Comparison of ENCODE assay signal across 12 cellular contexts in the genomic region with DNA sequence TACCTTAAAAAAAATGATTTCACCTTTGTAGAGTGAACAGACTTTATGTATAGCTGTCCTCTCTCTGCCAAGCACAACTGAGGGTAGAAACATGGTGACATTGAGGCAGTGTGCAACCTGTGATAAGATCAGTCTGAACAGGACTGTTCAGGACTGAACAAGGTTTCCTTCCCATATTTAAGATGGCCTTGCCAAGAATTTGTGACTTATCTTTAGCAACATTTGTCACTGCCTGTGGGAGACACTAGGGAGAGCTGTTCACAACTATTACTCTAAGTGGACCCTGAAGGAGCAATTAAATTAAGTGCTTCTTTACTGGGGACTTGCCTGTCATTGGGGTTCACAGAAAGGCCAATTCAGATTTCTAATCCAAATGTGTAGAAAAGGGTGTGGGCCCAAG. TPM values are rescaled to one million over a fixed set of nuclear protein-coding genes. Genes with fewer than 3 reads are reported as not detected.
DNase-seq lines count a peak whose midpoint lies in the region; ATAC-seq and TF ChIP-seq lines count a peak whose summit lies in the region.
"Had no signal": no experiment of that assay in that cellular context is flagged by ENCODE, and none has a peak within 500 bp of the region (broad histone marks: within the 10 kb centered on the region; RNA-seq: fewer than 3 reads in every experiment).

No MANE protein-coding gene starts in this region.

- no peak overlapping the region for H3K4me3 ChIP-seq in PC-9
- H3K4me3 ChIP-seq in right lobe of liver, result no peak overlapping the region
- H3K4me3 ChIP-seq in tibial artery, result no peak overlapping the region

- H2AFZ ChIP-seq in PC-9, result no peak overlapping the region

- no peaks in the 10 kb centered on the region for H3K9me3 Mint-ChIP-seq in HFFc6

- H3K36me3 Mint-ChIP-seq in HFFc6 (ENCODE audit: low read depth), result no peaks in the 10 kb centered on the region
- H3K36me3 Mint-ChIP-seq: immature natural killer cell had no signal

- peak; percentile 27 to 62 (median 38) for ATAC-seq in right lobe of liver
- no peak for ATAC-seq in HG02885 (IDR thresholded peaks at IDR 0.05; ENCODE audit: poor library complexity, unreplicated experiment)

- POLR2A ChIA-PET in PC-9 (lab: Charles Lee; ENCODE audit: unreplicated experiment), result interaction anchor here (1.0 kb wide), 1 partner anchor 67 kb away, joined by 4 read pairs; no protein-coding TSS in a partner anchor

- intact Hi-C loops in PC-9 (cut with micrococcal nuclease; ENCODE audit: unreplicated experiment) (loop anchor here (2.0 to 10.0 kb wide), 3 partner anchors 66 to 506 kb away; partner anchors contain the start of gene ALOX5), right lobe of liver (cut with DNase I) (no loop called here), tibial artery (cut with DNase I; ENCODE audit: low total_unique reads) (no loop called here)

- H3K4me2 ChIP-seq in PC-9, result no peak overlapping the region
- H3K4me2 ChIP-seq: SK-N-SH had no signal

- DNase-seq in HFFc6 (no peak), PC-9 (no peak), right lobe of liver (no peak), tibial artery (no peak)
- DNase-seq in stimulated activated naive CD4-positive, alpha-beta T cell treated with Interleukin-2 at 50 U/mL for 16 hours (lab: John Stamatoyannopoulos, UW), result no peak
- DNase-seq: immature natural killer cell; retina; SK-N-SH; stimulated activated CD8-positive, alpha-beta memory T cell treated with anti-CD3 and anti-CD28 coated beads, Interleukin-4, amount 100 ng/mL, for 48 hours had no signal

- CTCF ChIA-PET in PC-9 (lab: Charles Lee), result no interaction called here

- no TSS peak for BruUV-seq in PC-9 (replicated peaks; lab: Mats Ljungman, UMichigan)

- no peaks in the 10 kb centered on the region; the same call in 1 of the 2 replicates for H3K9me3 ChIP-seq in PC-9 (ENCODE audit: insufficient read depth, low read depth)
- H3K9me3 ChIP-seq in right lobe of liver, result no peaks in the 10 kb centered on the region
- peaks cover 0 to 4% (median 0%) of the 10 kb centered on the region in 3 donors for H3K9me3 ChIP-seq in tibial artery
- H3K9me3 ChIP-seq: SK-N-SH had no signal

- no peak overlapping the region for H3K27ac Mint-ChIP-seq in HFFc6
- H3K27ac Mint-ChIP-seq: immature natural killer cell had no signal

- H4K20me1 ChIP-seq in PC-9 (ENCODE audit: insufficient read depth), result no peaks in the 10 kb centered on the region

- no peaks in the 10 kb centered on the region for H3K4me1 ChIP-seq in PC-9 (replicated peaks; ENCODE audit: insufficient read depth)
- H3K4me1 ChIP-seq in right lobe of liver, result no peaks in the 10 kb centered on the region
- H3K4me1 ChIP-seq in tibial artery, result no peaks in the 10 kb centered on the region

- H3K27me3 Mint-ChIP-seq in HFFc6 (ENCODE audit: insufficient read depth), result peaks cover 3% of the 10 kb centered on the region

- no peaks in the 10 kb centered on the region for H3K9me2 ChIP-seq in PC-9 (ENCODE audit: insufficient read depth)
- H3K9me2 ChIP-seq: SK-N-SH had no signal

- no peak overlapping the region for H3K4me3 Mint-ChIP-seq in HFFc6
- H3K4me3 Mint-ChIP-seq: immature natural killer cell had no signal

- H3K36me3 ChIP-seq in PC-9 (ENCODE audit: low read depth) (no peaks in the 10 kb centered on the region), right lobe of liver (no peaks in the 10 kb centered on the region), tibial artery (no peaks in the 10 kb centered on the region)

- H3K27me3 ChIP-seq in PC-9 (ENCODE audit: insufficient read depth, low read depth), result 0 out of 2 replicates have a peak, but pooled peaks cover under 1% of the 10 kb centered on the region
- no peaks in the 10 kb centered on the region for H3K27me3 ChIP-seq in right lobe of liver
- H3K27me3 ChIP-seq in tibial artery, result no peaks in the 10 kb centered on the region

- H3K79me2 ChIP-seq in PC-9 (ENCODE audit: low read depth), result no peaks in the 10 kb centered on the region

- no peak overlapping the region for H3K27ac ChIP-seq in PC-9
- no peak overlapping the region for H3K27ac ChIP-seq in right lobe of liver
- H3K27ac ChIP-seq in tibial artery, result no peak overlapping the region

- peaks cover 5% of the 10 kb centered on the region; the same call in 1 of the 2 replicates for H3F3A ChIP-seq in PC-9 (ENCODE audit: insufficient read depth, low read depth)

- TF ChIP-seq CTCF in GM12872 (IDR thresholded peaks at IDR 0.05; ENCODE audit: insufficient read depth, low read depth, low read length) (peak; percentile 43; the same call in 2 of the 3 replicates), HFFc6 (IDR thresholded peaks at IDR 0.05) (0 out of 2 replicates have a peak, but pooled peaks have one; percentile 9), PC-9 (conservative IDR thresholded peaks at IDR 0.05) (peak; percentile 52), right lobe of liver (IDR thresholded peaks at IDR 0.05) (peak in 2 of 4 donors; percentile 7 to 9), tibial artery (IDR thresholded peaks at IDR 0.05) (no peak)

- TF ChIP-seq POLR2A in right lobe of liver (IDR thresholded peaks at IDR 0.05), result no peak

- no peaks in the 10 kb centered on the region for H3K4me1 Mint-ChIP-seq in HFFc6 (ENCODE audit: low read depth)
- H3K4me1 Mint-ChIP-seq: immature natural killer cell had no signal

RNA-seq across cellular contexts. Expression of gene OR13A1, which starts 6.7 kb away (rescaled TPM):
- not detected for total RNA-seq in HFFc6 (2021; fragmentation: NEBNext Ultra II Directional; extraction: Animal tissue kit (Norgen Biotek cat#: 25700))
- total RNA-seq in PC-9 (2021) (0.15 TPM in 1 of 2 replicates, not detected in the other), right lobe of liver (not detected)
- total RNA-seq: dermis microvascular lymphatic vessel endothelial cell had no signal

Comparison
In these comparisons a context has a peak if more than half of its experiments do, and no peak if none do; other contexts are left out.
1. CTCF ChIP-seq: peak in GM12872 (single experiment), HFFc6 (single experiment) and PC-9 (single experiment); none in tibial artery (0 of 2).